In the genomic region with DNA sequence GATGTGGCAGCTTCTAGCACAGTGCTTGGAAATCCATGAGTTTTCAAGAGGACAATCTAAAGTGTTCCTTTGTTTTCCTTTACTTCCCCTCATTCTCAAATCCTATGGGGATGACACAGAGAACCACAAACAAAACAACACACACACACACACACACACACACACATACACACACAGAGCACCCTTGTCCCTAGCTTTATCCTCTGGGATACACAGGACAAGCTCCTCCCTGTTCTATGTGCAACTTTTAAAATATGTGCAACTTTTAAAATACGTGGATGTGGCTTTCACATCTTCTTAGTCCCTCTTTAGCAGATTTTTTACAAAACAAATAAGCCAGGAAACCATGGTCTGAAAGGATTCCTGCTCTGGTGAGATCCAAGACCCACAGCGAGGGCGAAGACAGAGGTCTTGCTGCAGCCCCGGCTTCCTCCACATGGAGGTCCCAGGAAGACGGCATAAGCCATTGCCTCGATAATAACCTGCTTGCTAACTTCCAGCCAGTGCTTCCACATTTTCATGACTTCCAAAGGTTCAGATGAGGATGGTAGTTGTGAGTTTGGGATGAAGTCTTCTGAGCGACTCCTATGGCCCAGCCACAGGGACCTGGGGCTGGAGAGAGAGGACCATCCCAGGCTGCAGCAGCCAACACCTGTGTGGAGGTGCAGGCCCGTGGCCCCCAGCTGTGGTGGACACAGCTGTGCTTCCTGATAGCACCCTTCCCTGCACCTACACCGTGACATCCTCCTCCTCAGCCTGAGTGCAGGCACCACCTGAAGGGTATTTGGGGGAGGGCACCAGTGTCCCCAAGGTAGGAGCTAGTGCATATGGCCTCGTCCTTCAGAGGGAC, we compare ENCODE assay signal across 1 cellular context.
TF ChIP-seq lines count a peak whose summit lies in the region.

No MANE protein-coding gene starts in this region.

TF ChIP-seq in H1, 55 proteins besides CTCF, POLR2A, EP300 and RAD21:
- TF ChIP-seq NRF1 (IDR thresholded peaks at IDR 0.05; ENCODE audit: low read depth, low read length) = no peak
- TF ChIP-seq CREB1 (IDR thresholded peaks at IDR 0.05) = no peak
- no peak for TF ChIP-seq SP1 (IDR thresholded peaks at IDR 0.05; ENCODE audit: low read depth, low read length)
- TF ChIP-seq SIN3A (conservative IDR thresholded peaks at IDR 0.05 in 1 of 2, IDR thresholded peaks at IDR 0.05 in 1 of 2; ENCODE audit: low read depth in 1 of 2, low read length in 2 of 2) = no peak
- no peak for TF ChIP-seq YY1 (IDR thresholded peaks at IDR 0.05; ENCODE audit: low read depth, low read length)
- TF ChIP-seq GABPA (IDR thresholded peaks at IDR 0.05; ENCODE audit: borderline replicate concordance, insufficient read depth, low read length) = no peak
- TF ChIP-seq, protein P1, sequence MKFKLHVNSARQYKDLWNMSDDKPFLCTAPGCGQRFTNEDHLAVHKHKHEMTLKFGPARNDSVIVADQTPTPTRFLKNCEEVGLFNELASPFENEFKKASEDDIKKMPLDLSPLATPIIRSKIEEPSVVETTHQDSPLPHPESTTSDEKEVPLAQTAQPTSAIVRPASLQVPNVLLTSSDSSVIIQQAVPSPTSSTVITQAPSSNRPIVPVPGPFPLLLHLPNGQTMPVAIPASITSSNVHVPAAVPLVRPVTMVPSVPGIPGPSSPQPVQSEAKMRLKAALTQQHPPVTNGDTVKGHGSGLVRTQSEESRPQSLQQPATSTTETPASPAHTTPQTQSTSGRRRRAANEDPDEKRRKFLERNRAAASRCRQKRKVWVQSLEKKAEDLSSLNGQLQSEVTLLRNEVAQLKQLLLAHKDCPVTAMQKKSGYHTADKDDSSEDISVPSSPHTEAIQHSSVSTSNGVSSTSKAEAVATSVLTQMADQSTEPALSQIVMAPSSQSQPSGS (IDR thresholded peaks at IDR 0.05; ENCODE audit: low read length) = no peak
- no peak for TF ChIP-seq RXRA (IDR thresholded peaks at IDR 0.05; ENCODE audit: insufficient read depth, low read depth, low read length)
- TF ChIP-seq, protein P2, sequence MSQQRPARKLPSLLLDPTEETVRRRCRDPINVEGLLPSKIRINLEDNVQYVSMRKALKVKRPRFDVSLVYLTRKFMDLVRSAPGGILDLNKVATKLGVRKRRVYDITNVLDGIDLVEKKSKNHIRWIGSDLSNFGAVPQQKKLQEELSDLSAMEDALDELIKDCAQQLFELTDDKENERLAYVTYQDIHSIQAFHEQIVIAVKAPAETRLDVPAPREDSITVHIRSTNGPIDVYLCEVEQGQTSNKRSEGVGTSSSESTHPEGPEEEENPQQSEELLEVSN (IDR thresholded peaks at IDR 0.05) = no peak
- no peak for TF ChIP-seq MAFK (IDR thresholded peaks at IDR 0.05; ENCODE audit: low read depth, low read length)
